In genomic region chr17:37791434-37791833, GRCh38 we compare ENCODE assay signal across 8 cellular contexts. TPM values are rescaled to one million over a fixed set of nuclear protein-coding genes. Genes with fewer than 3 reads are reported as not detected.
A peak's percentile ranks its signal among the peaks of the same experiment; 100 is the strongest.
DNase-seq lines count a peak whose midpoint lies in the region; ATAC-seq, FAIRE-seq and TF ChIP-seq lines count a peak whose summit lies in the region.

No MANE protein-coding gene starts in this region.

- 39% methylated on average over 8 of the region's 8 CpGs for WGBS in A549 (ENCODE audit: missing lambda C conversion rate)

- H3K4me3 ChIP-seq in A549 (no peak overlapping the region), GM12865 (ENCODE audit: low read depth, low read length) (no peak overlapping the region)

- peak; percentile 72 to 79 for TF ChIP-seq RAD21 in A549 (conservative IDR thresholded peaks at IDR 0.05 in 1 of 2, IDR thresholded peaks at IDR 0.05 in 1 of 2)

- FAIRE-seq in A549 (lab: Jason Lieb, UNC) = no peak

- peak; percentile 83 for TF ChIP-seq CTCF in A549 (IDR thresholded peaks at IDR 0.05)
- TF ChIP-seq CTCF in GM12865 (IDR thresholded peaks at IDR 0.05; ENCODE audit: insufficient read depth, low read depth, low read length, missing control alignments) = peak; percentile 75

- H3K4me1 ChIP-seq in A549 = peaks cover 31% of the 10 kb centered on the region

- POLR2A ChIA-PET in A549 (lab: Yijun Ruan, JAX) = no interaction called here

- no peak for TF ChIP-seq POLR2A in A549 (IDR thresholded peaks at IDR 0.05; ENCODE audit: low read length)

- no peak overlapping the region for H3K27ac ChIP-seq in A549

- CTCF ChIA-PET in A549 (lab: Yijun Ruan, JAX) = interaction anchor here (0.7 to 8.3 kb wide), 33 partner anchors 8 to 265 kb away, joined by 3 to 57 read pairs (median 4); partner anchors contain the start of gene HNF1B

- no peaks in the 10 kb centered on the region for H3K9me3 ChIP-seq in A549

- DNase-seq in A549 (ENCODE audit: low read depth in 1 of 2, low spot score in 1 of 2) = peak; percentile 35 to 80
- DNase-seq in GM12865 (ENCODE audit: low read depth) = peak; percentile 84
- peak; percentile 11 for DNase-seq in NCI-H774 (lab: John Stamatoyannopoulos, UW)
- peak; percentile 37 for DNase-seq in amniotic epithelial cell (ENCODE audit: low read depth)
- peak; percentile 20 to 21 for DNase-seq in lung microvascular endothelial cell (ENCODE audit: low read depth in 2 of 2)
- no peak for DNase-seq in GF-D8 (lab: John Stamatoyannopoulos, UW)
- DNase-seq in AG08396 (ENCODE audit: low spot score) = no peak

- TF ChIP-seq EP300 in A549 (IDR thresholded peaks at IDR 0.05) = no peak

- H3K4me2 ChIP-seq in A549 = no peak overlapping the region

- ATAC-seq in A549 (peak in 1 of 2 experiments; percentile 67; a peak in 3 of 6 replicates), HG02885 (IDR thresholded peaks at IDR 0.05; ENCODE audit: poor library complexity, unreplicated experiment) (no peak)

TF ChIP-seq in A549, 52 proteins besides CTCF, POLR2A, EP300 and RAD21:
- TF ChIP-seq TP53 (CRISPR knock-in tag; IDR thresholded peaks at IDR 0.05) = no peak
- no peak for TF ChIP-seq FOSL2 (IDR thresholded peaks at IDR 0.05)
- no peak for TF ChIP-seq FOSL2 (CRISPR knock-in tag; IDR thresholded peaks at IDR 0.05)
- TF ChIP-seq HOXB5 (CRISPR knock-in tag; IDR thresholded peaks at IDR 0.05) = 0 out of 2 replicates have a peak, but pooled peaks have one; percentile 15
- peak; percentile 68 for TF ChIP-seq SMC3 (IDR thresholded peaks at IDR 0.05)
- peak; percentile 89 for TF ChIP-seq EHMT2 (IDR thresholded peaks at IDR 0.05; ENCODE audit: low read depth)
- TF ChIP-seq MAZ (IDR thresholded peaks at IDR 0.05; ENCODE audit: borderline replicate concordance, low read depth, low read length) = no peak

RNA-seq across cellular contexts. Expression of gene HNF1B, which starts 46.6 kb away (rescaled TPM):
- polyA plus RNA-seq in A549 (2011; rRNA removed) = 13.3 and 17.0 TPM in 2 replicates
- 14.1 and 16.8 TPM in 2 replicates for polyA plus RNA-seq in A549 (2012; cell fraction: cytosol; rRNA removed)
- 20.1 and 21.2 TPM in 2 replicates for polyA plus RNA-seq in A549 (2012; cell fraction: nucleus; rRNA removed)
- 19.5 to 21.3 TPM (median 20.8 TPM) in 3 replicates for polyA plus RNA-seq in A549 (2017; fragmentation: RNase III; extraction: RNeasy Plus Mini Kit Qiagen cat#74134 plus additional on column Dnase treatment)
- polyA minus RNA-seq in A549 (2011; rRNA and poly(A)+ RNA removed) = 23.9 and 28.2 TPM in 2 replicates
- not detected in 2 replicates for total RNA-seq in lung microvascular endothelial cell

Comparison
In these comparisons a context has a peak if more than half of its experiments do, and no peak if none do; other contexts are left out.
1. DNase-seq: peak in A549 (2 of 2), GM12865 (single experiment), NCI-H774 (single experiment), amniotic epithelial cell (single experiment) and lung microvascular endothelial cell (2 of 2); none in GF-D8 (single experiment) and AG08396 (single experiment).